8 cellular contexts compared by ENCODE assay signal in genomic region chr6:22036267-22036666, GRCh38.
DNase-seq lines count a peak whose midpoint lies in the region; ATAC-seq, FAIRE-seq and TF ChIP-seq lines count a peak whose summit lies in the region.

No MANE protein-coding gene starts in this region.

- TF ChIP-seq POLR2A in GM12891 (IDR thresholded peaks at IDR 0.05; ENCODE audit: low read depth, low read length) (no peak), testis (IDR thresholded peaks at IDR 0.05) (no peak)

- H3K27me3 ChIP-seq in lung (ENCODE audit: control insufficient read depth, insufficient read depth) (no peaks in the 10 kb centered on the region), testis (no peaks in the 10 kb centered on the region), aorta (ENCODE audit: control insufficient read depth in 1 of 2, insufficient read depth in 2 of 2, low read length in 1 of 2) (no peaks in the 10 kb centered on the region)

- H3K9me3 ChIP-seq in lung (ENCODE audit: control insufficient read depth in 2 of 2, insufficient read depth in 1 of 2, low read length in 1 of 2) (no peaks in the 10 kb centered on the region), testis (no peaks in the 10 kb centered on the region), aorta (ENCODE audit: control insufficient read depth, low read length) (no peaks in the 10 kb centered on the region)

- intact Hi-C loops in testis (cut with DNase I; ENCODE audit: low total_unique reads) (no loop called here), aorta (cut with DNase I) (no loop called here)

- TF ChIP-seq CTCF in lung (IDR thresholded peaks at IDR 0.05; ENCODE audit: control extremely low read depth, extremely low read depth): no peak
- no peak for TF ChIP-seq CTCF in testis (IDR thresholded peaks at IDR 0.05)

- peak; percentile 84 for ATAC-seq in HG02973 (IDR thresholded peaks at IDR 0.05; ENCODE audit: unreplicated experiment)
- ATAC-seq in lung (ENCODE audit: insufficient read depth, low FRiP score): no peak
- no peak for ATAC-seq in aorta (ENCODE audit: low FRiP score)

- DNase-seq in GM12891 (ENCODE audit: insufficient read length, low spot score): no peak
- DNase-seq in RCC 7860 (ENCODE audit: low spot score): peak; percentile 96
- peak; percentile 35 for DNase-seq in lung (ENCODE audit: low spot score)
- no peak for DNase-seq in testis
- DNase-seq in DMS114 treated with DMSO at 0.1 percent for 48 hours (lab: John Stamatoyannopoulos, UW; ENCODE audit: unreplicated experiment): no peak
- DNase-seq in aorta: no peak
- DNase-seq in mucosa of gallbladder (ENCODE audit: low spot score): no peak

- no peaks in the 10 kb centered on the region for H3K4me1 ChIP-seq in lung (ENCODE audit: control insufficient read depth in 2 of 2, insufficient read depth in 2 of 2, low read length in 2 of 2)
- H3K4me1 ChIP-seq in testis: no peaks in the 10 kb centered on the region
- no peaks in the 10 kb centered on the region for H3K4me1 ChIP-seq in aorta (ENCODE audit: control insufficient read depth in 1 of 2, insufficient read depth in 2 of 2, low read length in 2 of 2)

- 66 to 85% methylated on average over 7 of the region's 7 CpGs for WGBS in lung, 2 donors
- WGBS in testis, 2 donors: 61 to 81% methylated on average over 7 of the region's 7 CpGs
- 78 to 85% methylated on average over 7 of the region's 7 CpGs for WGBS in aorta, 2 donors

- peak; percentile 85 for FAIRE-seq in GM12891 (lab: Jason Lieb, UNC)
- FAIRE-seq in RCC 7860 (lab: Jason Lieb, UNC): peak; percentile 89

- no peak overlapping the region for H3K27ac ChIP-seq in lung (ENCODE audit: low read depth in 1 of 2, low read length in 1 of 2)
- H3K27ac ChIP-seq in testis: no peak overlapping the region
- no peak overlapping the region for H3K27ac ChIP-seq in aorta (ENCODE audit: low read depth in 1 of 2, low read length in 2 of 2)

- H3K36me3 ChIP-seq in lung (ENCODE audit: control insufficient read depth in 2 of 2, insufficient read depth in 2 of 2, low read length in 2 of 2): no peaks in the 10 kb centered on the region
- no peaks in the 10 kb centered on the region for H3K36me3 ChIP-seq in testis (ENCODE audit: low read depth, missing control alignments)
- no peaks in the 10 kb centered on the region for H3K36me3 ChIP-seq in aorta (ENCODE audit: control insufficient read depth in 1 of 2, insufficient read depth in 2 of 2, low read length in 1 of 2)

- no peak overlapping the region for H3K4me3 ChIP-seq in lung
- H3K4me3 ChIP-seq in testis: no peak overlapping the region
- no peak overlapping the region for H3K4me3 ChIP-seq in aorta (ENCODE audit: low read length in 2 of 2)

TF ChIP-seq in GM12891, 5 proteins besides CTCF, POLR2A, EP300 and RAD21:
- TF ChIP-seq POU2F2 (IDR thresholded peaks at IDR 0.05; ENCODE audit: low read depth, low read length) (no peak), TAF1 (IDR thresholded peaks at IDR 0.05; ENCODE audit: low read depth, low read length) (no peak), SPI1 (IDR thresholded peaks at IDR 0.05; ENCODE audit: low read depth, low read length) (no peak), PAX5 (IDR thresholded peaks at IDR 0.05; ENCODE audit: insufficient read depth, low read length, severe bottlenecking) (no peak), POLR2AphosphoS5 (IDR thresholded peaks at IDR 0.05; ENCODE audit: low read depth, low read length) (no peak)

Comparison
In these comparisons a context has a peak if more than half of its experiments do, and no peak if none do; other contexts are left out.
1. DNase-seq: peak in RCC 7860 (single experiment) and lung (single experiment); none in GM12891 (single experiment), testis (single experiment), DMS114 treated with DMSO at 0.1 percent for 48 hours (single experiment), aorta (0 of 2) and mucosa of gallbladder (single experiment).